In genomic region chr17:46125831-46126230, GRCh38 we compare ENCODE assay signal across 13 cellular contexts.
"Had no signal": no experiment of that assay in that cellular context is flagged by ENCODE, and none has a peak within 500 bp of the region (broad histone marks: within the 10 kb centered on the region; RNA-seq: fewer than 3 reads in every experiment).

No MANE protein-coding gene starts in this region.

- H2AFZ ChIP-seq: parathyroid adenoma had no signal

- H3K36me3 ChIP-seq: thoracic aorta, vagina had no signal

- H3K27me3 ChIP-seq: foreskin keratinocyte, heart left ventricle, stomach, vagina had no signal

- H3K4me3 ChIP-seq: heart left ventricle, stomach, thoracic aorta, vagina had no signal

- H3K27ac Mint-ChIP-seq: activated CD8-positive, alpha-beta T cell treated with anti-CD3 and anti-CD28 coated beads, Interleukin-2, amount 10 ng/mL, durations not matched to agents 7 days and 5 days had no signal

- H3K9me3 ChIP-seq: heart left ventricle, stomach, thoracic aorta, vagina had no signal

- ATAC-seq: activated CD8-positive, alpha-beta T cell treated with anti-CD3 and anti-CD28 coated beads, Interleukin-2, amount 10 ng/mL, durations not matched to agents 7 days and 5 days; foreskin keratinocyte; heart left ventricle; left ventricle myocardium superior had no signal

- DNase-seq: activated CD4-positive, alpha-beta T cell treated with anti-CD3 and anti-CD28 coated beads for 4 hours; activated CD8-positive, alpha-beta memory T cell treated with anti-CD3 and anti-CD28 coated beads, Interleukin-2, amount 50 U/mL, for 48 hours; activated CD8-positive, alpha-beta T cell treated with anti-CD3 and anti-CD28 coated beads, Interleukin-2, amount 10 ng/mL, durations not matched to agents 7 days and 5 days; foreskin keratinocyte; heart left ventricle; islet precursor cell; left ventricle myocardium superior; mesenchymal stem cell; retina; stomach had no signal

- H3K4me3 Mint-ChIP-seq: activated CD8-positive, alpha-beta T cell treated with anti-CD3 and anti-CD28 coated beads, Interleukin-2, amount 10 ng/mL, durations not matched to agents 7 days and 5 days had no signal

- H3K27ac ChIP-seq: foreskin keratinocyte, parathyroid adenoma, thoracic aorta, vagina had no signal
